12 cellular contexts compared by ENCODE assay signal in the genomic region with DNA sequence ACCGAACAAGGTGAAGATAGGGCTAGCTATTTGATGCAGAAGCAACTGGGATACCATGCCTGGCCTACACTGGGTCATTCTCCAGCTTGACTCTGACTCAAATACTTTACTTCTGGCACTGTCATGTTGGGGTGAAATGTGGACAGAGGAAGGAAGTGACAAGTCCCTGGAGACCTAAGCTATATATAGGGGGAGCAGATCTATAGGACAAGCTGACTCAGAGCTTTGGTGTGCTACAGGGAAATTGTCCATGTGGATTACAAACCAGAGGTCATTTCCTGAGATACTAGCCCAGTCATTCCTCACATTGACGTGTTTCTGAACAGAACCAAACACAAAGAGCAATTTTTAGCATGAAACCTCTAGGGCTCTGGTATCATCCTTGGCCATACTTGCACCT.
DNase-seq lines count a peak whose midpoint lies in the region; ATAC-seq and TF ChIP-seq lines count a peak whose summit lies in the region.
"Had no signal": no experiment of that assay in that cellular context is flagged by ENCODE, and none has a peak within 500 bp of the region (broad histone marks: within the 10 kb centered on the region; RNA-seq: fewer than 3 reads in every experiment).

No MANE protein-coding gene starts in this region.

- H3K4me3 ChIP-seq in PC-3 (ENCODE audit: low read length) (no peak overlapping the region), fibroblast of villous mesenchyme (ENCODE audit: low read depth, low read length) (no peak overlapping the region), Peyer's patch (no peak overlapping the region), right atrium auricular region (no peak overlapping the region)
- H3K4me3 ChIP-seq: thoracic aorta had no signal

- DNase-seq in EL (peak; percentile 85), PC-3 (peak; percentile 94), fibroblast of villous mesenchyme (ENCODE audit: low read depth) (peak; percentile 17), Peyer's patch (no peak), right atrium auricular region (ENCODE audit: low spot score) (no peak)
- no peak for DNase-seq in activated T-helper 2 cell treated with anti-CD3 and anti-CD28 coated beads, Interferon-gamma antibody, Interleukin-2, Interleukin-4, amounts not matched to agents 10 μg/mL and 5 μg/mL and 100 μg/mL, durations not matched to agents 14 hours and 24 hours and 36 hours (ENCODE audit: low spot score)
- DNase-seq: activated T-cell treated with anti-CD3 and anti-CD28 coated beads, Interleukin-2, amount 50 U/mL, for 1 hour; naive thymus-derived CD8-positive, alpha-beta T cell; T-helper 2 cell had no signal

- H3K27ac ChIP-seq in PC-3 (ENCODE audit: low read length): peak overlapping the region; percentile 72
- H3K27ac ChIP-seq in Peyer's patch: no peak overlapping the region
- no peak overlapping the region for H3K27ac ChIP-seq in right atrium auricular region
- H3K27ac ChIP-seq: thoracic aorta had no signal

- H4K20me1 ChIP-seq in PC-3 (ENCODE audit: low read length): no peaks in the 10 kb centered on the region

- ATAC-seq in HG02610 (IDR thresholded peaks at IDR 0.05; ENCODE audit: unreplicated experiment) (peak; percentile 80), PC-3 (peak; percentile 87), HG02970 (IDR thresholded peaks at IDR 0.05; ENCODE audit: low FRiP score, unreplicated experiment) (no peak)
- ATAC-seq: naive thymus-derived CD8-positive, alpha-beta T cell had no signal

- H3K27me3 Mint-ChIP-seq in activated T-helper 2 cell treated with anti-CD3 and anti-CD28 coated beads, Interferon-gamma antibody, Interleukin-2, Interleukin-4, amounts not matched to agents 10 μg/mL and 5 μg/mL and 100 μg/mL, durations not matched to agents 14 hours and 24 hours and 36 hours (ENCODE audit: low read depth): no peaks in the 10 kb centered on the region
- H3K27me3 Mint-ChIP-seq: naive thymus-derived CD8-positive, alpha-beta T cell had no signal

- H3K9me3 Mint-ChIP-seq in activated T-helper 2 cell treated with anti-CD3 and anti-CD28 coated beads, Interferon-gamma antibody, Interleukin-2, Interleukin-4, amounts not matched to agents 10 μg/mL and 5 μg/mL and 100 μg/mL, durations not matched to agents 14 hours and 24 hours and 36 hours: peaks cover 10% of the 10 kb centered on the region

- H3K9ac ChIP-seq in PC-3 (ENCODE audit: low read length): no peak overlapping the region; the same call in 1 of the 2 replicates

- H3K9me2 ChIP-seq in PC-3 (replicated peaks; ENCODE audit: low read length): no peaks in the 10 kb centered on the region

- CTCF ChIA-PET in PC-3 (lab: Charles Lee): no interaction called here

- intact Hi-C loops in PC-3 (cut with micrococcal nuclease): no loop called here
- intact Hi-C loops in activated T-helper 2 cell treated with anti-CD3 and anti-CD28 coated beads, Interferon-gamma antibody, Interleukin-2, Interleukin-4, amounts not matched to agents 10 μg/mL and 5 μg/mL and 100 μg/mL, durations not matched to agents 14 hours and 24 hours and 36 hours (cut with micrococcal nuclease): no loop called here

- H3K4me1 ChIP-seq in PC-3 (ENCODE audit: insufficient read depth, low read length): peaks cover 48% of the 10 kb centered on the region
- no peaks in the 10 kb centered on the region for H3K4me1 ChIP-seq in Peyer's patch
- H3K4me1 ChIP-seq in right atrium auricular region: no peaks in the 10 kb centered on the region

- no peak overlapping the region for H3K4me3 Mint-ChIP-seq in activated T-helper 2 cell treated with anti-CD3 and anti-CD28 coated beads, Interferon-gamma antibody, Interleukin-2, Interleukin-4, amounts not matched to agents 10 μg/mL and 5 μg/mL and 100 μg/mL, durations not matched to agents 14 hours and 24 hours and 36 hours (ENCODE audit: low read depth)
- H3K4me3 Mint-ChIP-seq: naive thymus-derived CD8-positive, alpha-beta T cell had no signal

- no TSS peak for BruUV-seq in PC-3 (replicated peaks; lab: Mats Ljungman, UMichigan)

- H3K79me2 ChIP-seq in PC-3 (ENCODE audit: low read length): no peaks in the 10 kb centered on the region

- no peaks in the 10 kb centered on the region for H3K4me1 Mint-ChIP-seq in activated T-helper 2 cell treated with anti-CD3 and anti-CD28 coated beads, Interferon-gamma antibody, Interleukin-2, Interleukin-4, amounts not matched to agents 10 μg/mL and 5 μg/mL and 100 μg/mL, durations not matched to agents 14 hours and 24 hours and 36 hours (ENCODE audit: low read depth)

- H3K27ac Mint-ChIP-seq in activated T-helper 2 cell treated with anti-CD3 and anti-CD28 coated beads, Interferon-gamma antibody, Interleukin-2, Interleukin-4, amounts not matched to agents 10 μg/mL and 5 μg/mL and 100 μg/mL, durations not matched to agents 14 hours and 24 hours and 36 hours: no peak overlapping the region

- H3K4me2 ChIP-seq in PC-3 (ENCODE audit: low read length): peak overlapping the region; percentile 21; the same call in 1 of the 2 replicates

- no peaks in the 10 kb centered on the region for H3F3A ChIP-seq in PC-3 (ENCODE audit: low read length, unreplicated experiment)

- POLR2A ChIA-PET in PC-3 (lab: Charles Lee; ENCODE audit: unreplicated experiment): no interaction called here

- TF ChIP-seq CTCF in PC-3 (conservative IDR thresholded peaks at IDR 0.05; ENCODE audit: low read depth, low read length) (no peak), fibroblast of villous mesenchyme (IDR thresholded peaks at IDR 0.05; ENCODE audit: insufficient read depth, low read depth, low read length) (no peak), Peyer's patch (IDR thresholded peaks at IDR 0.05) (no peak), right atrium auricular region (IDR thresholded peaks at IDR 0.05) (no peak)

- H3K9me3 ChIP-seq in PC-3 (ENCODE audit: low read length): no peaks in the 10 kb centered on the region
- no peaks in the 10 kb centered on the region for H3K9me3 ChIP-seq in Peyer's patch
- H3K9me3 ChIP-seq in right atrium auricular region: peaks cover 0 to 2% of the 10 kb centered on the region in 2 donors
- H3K9me3 ChIP-seq: thoracic aorta had no signal

- no peak for TF ChIP-seq POLR2A in Peyer's patch (IDR thresholded peaks at IDR 0.05)

- no peak overlapping the region for H2AFZ ChIP-seq in PC-3 (ENCODE audit: low read length)

- H3K36me3 ChIP-seq in PC-3 (ENCODE audit: low read depth, low read length) (no peaks in the 10 kb centered on the region), Peyer's patch (no peaks in the 10 kb centered on the region), right atrium auricular region (no peaks in the 10 kb centered on the region)
- H3K36me3 ChIP-seq: thoracic aorta had no signal

- H3K27me3 ChIP-seq in PC-3 (ENCODE audit: low read length) (no peaks in the 10 kb centered on the region), Peyer's patch (no peaks in the 10 kb centered on the region), right atrium auricular region (no peaks in the 10 kb centered on the region)

- H3K36me3 Mint-ChIP-seq in activated T-helper 2 cell treated with anti-CD3 and anti-CD28 coated beads, Interferon-gamma antibody, Interleukin-2, Interleukin-4, amounts not matched to agents 10 μg/mL and 5 μg/mL and 100 μg/mL, durations not matched to agents 14 hours and 24 hours and 36 hours (ENCODE audit: low read depth): no peaks in the 10 kb centered on the region

Comparison
In these comparisons a context has a peak if more than half of its experiments do, and no peak if none do; other contexts are left out.
1. DNase-seq: peak in EL (single experiment), PC-3 (single experiment) and fibroblast of villous mesenchyme (single experiment); none in Peyer's patch (0 of 3), right atrium auricular region (single experiment) and activated T-helper 2 cell treated with anti-CD3 and anti-CD28 coated beads, Interferon-gamma antibody, Interleukin-2, Interleukin-4, amounts not matched to agents 10 μg/mL and 5 μg/mL and 100 μg/mL, durations not matched to agents 14 hours and 24 hours and 36 hours (single experiment).